In genomic region chr16:6888536-6888935, GRCh38 we compare ENCODE assay signal across 19 cellular contexts.
"Had no signal": no experiment of that assay in that cellular context is flagged by ENCODE, and none has a peak within 500 bp of the region (broad histone marks: within the 10 kb centered on the region; RNA-seq: fewer than 3 reads in every experiment).

No MANE protein-coding gene starts in this region.

- H3K36me3 Mint-ChIP-seq: naive thymus-derived CD4-positive, alpha-beta T cell; type B pancreatic cell had no signal

- H3K9me3 ChIP-seq: stomach, thoracic aorta had no signal

- H3K27me3 ChIP-seq: stomach had no signal

- H3K27ac Mint-ChIP-seq: dendritic cell treated with granulocyte-macrophage colony-stimulating factor and Interleukin-4, amounts not matched to agents 40 ng/mL and 50 ng/mL, for 4 days; effector memory CD8-positive, alpha-beta T cell; naive thymus-derived CD4-positive, alpha-beta T cell; type B pancreatic cell had no signal

- H3K4me1 ChIP-seq: stomach had no signal

- H3K27ac ChIP-seq: stomach, thoracic aorta had no signal

- H3K4me3 ChIP-seq: stomach, thoracic aorta had no signal

- ATAC-seq: effector memory CD8-positive, alpha-beta T cell; left lobe of liver; naive thymus-derived CD4-positive, alpha-beta T cell; right cardiac atrium had no signal

- H3K36me3 ChIP-seq: stomach, thoracic aorta had no signal

- DNase-seq: effector memory CD8-positive, alpha-beta T cell; erythroblast; foreskin melanocyte; head of caudate nucleus; hippocampal formation; mammary epithelial cell; naive thymus-derived CD4-positive, alpha-beta T cell; right cardiac atrium; small intestine; stimulated activated CD4-positive, alpha-beta T cell treated with anti-CD3 and anti-CD28 coated beads, Interleukin-12 subunit alpha, Interleukin-12 subunit beta, amount 100 ng/mL, for 4 hours; stimulated activated naive CD4-positive, alpha-beta T cell; stomach; substantia nigra had no signal

- H3K9me3 Mint-ChIP-seq: dendritic cell treated with granulocyte-macrophage colony-stimulating factor and Interleukin-4, amounts not matched to agents 40 ng/mL and 50 ng/mL, for 4 days; type B pancreatic cell had no signal

- FAIRE-seq: colon, small intestine, urothelium cell line had no signal
